ENCODE assay signal across 8 cellular contexts in the genomic region with DNA sequence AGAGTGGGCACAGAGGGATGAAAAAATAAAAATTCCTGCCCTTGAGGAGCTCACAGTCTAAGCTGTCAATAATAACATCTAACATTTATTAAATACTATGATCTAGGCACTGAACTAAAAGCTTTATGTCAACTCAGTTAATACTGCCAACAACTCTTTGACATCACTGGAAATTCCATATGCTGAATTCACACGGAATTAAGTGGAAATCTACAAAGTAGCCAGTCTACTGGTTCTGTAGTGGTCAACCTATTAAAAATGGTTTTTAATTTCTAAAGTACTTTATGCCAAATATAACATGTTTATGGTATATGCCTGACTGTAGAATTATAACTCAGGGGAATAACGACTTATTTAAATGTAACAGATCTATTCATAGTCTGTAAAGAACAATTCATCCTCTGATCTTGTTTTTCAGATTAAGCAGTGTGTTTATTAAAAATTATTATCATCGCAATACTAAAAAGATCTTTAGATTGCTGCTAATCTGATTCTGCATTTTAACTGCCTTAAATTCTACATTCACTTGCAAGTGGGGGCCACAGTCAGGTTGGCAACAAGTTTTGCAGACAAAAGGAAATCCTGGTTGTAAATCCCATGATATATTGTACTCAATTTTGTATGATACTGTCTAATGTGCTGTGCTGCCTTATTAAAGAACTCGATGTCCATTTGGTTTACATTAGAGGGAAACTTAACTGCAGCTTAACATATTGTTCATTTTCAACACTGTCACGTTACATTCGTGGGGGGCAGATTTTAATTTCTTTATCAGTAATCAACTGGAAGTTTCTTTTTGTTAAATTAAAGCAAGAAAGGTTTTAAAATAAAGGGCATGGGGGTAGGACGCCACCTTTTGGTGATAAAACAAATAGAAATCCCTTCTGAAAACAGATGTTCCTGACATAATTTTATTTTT. TPM values are rescaled to one million over a fixed set of nuclear protein-coding genes. Genes with fewer than 3 reads are reported as not detected.
DNase-seq lines count a peak whose midpoint lies in the region; ATAC-seq and TF ChIP-seq lines count a peak whose summit lies in the region.

No MANE protein-coding gene starts in this region.

- no peak for TF ChIP-seq POLR2A in uterus (IDR thresholded peaks at IDR 0.05)

- H3K4me3 ChIP-seq in adipocyte (ENCODE audit: low read length) (no peak overlapping the region), kidney epithelial cell (ENCODE audit: low read depth, low read length) (no peak overlapping the region), uterus (no peak overlapping the region)

- H3K36me3 Mint-ChIP-seq in activated CD4-positive, alpha-beta memory T cell treated with anti-CD3 and anti-CD28 coated beads, Interleukin-2, amount 10 ng/mL, durations not matched to agents 7 days and 5 days (ENCODE audit: low read depth): no peaks in the 10 kb centered on the region
- H3K36me3 Mint-ChIP-seq in activated CD4-positive, alpha-beta memory T cell treated with anti-CD3 and anti-CD28 coated beads for 36 hours: peaks cover 8% of the 10 kb centered on the region

- CTCF ChIA-PET in activated CD4-positive, alpha-beta memory T cell treated with anti-CD3 and anti-CD28 coated beads, Interleukin-2, amount 10 ng/mL, durations not matched to agents 7 days and 5 days (lab: Charles Lee): interaction anchor here (0.8 to 1.7 kb wide), 7 partner anchors 11 to 1035 kb away, joined by 3 to 8 read pairs (median 4); no protein-coding TSS in a partner anchor
- CTCF ChIA-PET in activated CD4-positive, alpha-beta memory T cell treated with anti-CD3 and anti-CD28 coated beads for 36 hours (lab: Charles Lee): interaction anchor here (0.6 to 2.1 kb wide), 18 partner anchors 16 to 1036 kb away, joined by 3 to 16 read pairs (median 4); no protein-coding TSS in a partner anchor

- no peaks in the 10 kb centered on the region for H3K9me3 Mint-ChIP-seq in activated CD4-positive, alpha-beta memory T cell treated with anti-CD3 and anti-CD28 coated beads, Interleukin-2, amount 10 ng/mL, durations not matched to agents 7 days and 5 days
- no peaks in the 10 kb centered on the region for H3K9me3 Mint-ChIP-seq in activated CD4-positive, alpha-beta memory T cell treated with anti-CD3 and anti-CD28 coated beads for 36 hours

- H3K27ac ChIP-seq in uterus: peak overlapping the region; percentile 98 to 99

- H3K9ac ChIP-seq in adipocyte (ENCODE audit: low read length): no peak overlapping the region

- intact Hi-C loops in activated CD4-positive, alpha-beta memory T cell treated with anti-CD3 and anti-CD28 coated beads for 36 hours (cut with micrococcal nuclease): loop anchor here (1.0 to 10.0 kb wide), 10 partner anchors 191 to 1524 kb away; no protein-coding TSS in a partner anchor
- intact Hi-C loops in uterus (cut with DNase I; ENCODE audit: low total_unique reads): no loop called here

- peak; percentile 60 for TF ChIP-seq CTCF in kidney epithelial cell (IDR thresholded peaks at IDR 0.05; ENCODE audit: insufficient read depth, low read length, poor library complexity, severe bottlenecking)
- TF ChIP-seq CTCF in uterus (IDR thresholded peaks at IDR 0.05): peak; percentile 65 to 81 (median 75)

- H3K36me3 ChIP-seq in adipocyte (ENCODE audit: control insufficient read depth, insufficient read depth, low read length, severe bottlenecking) (no peaks in the 10 kb centered on the region), kidney epithelial cell (ENCODE audit: control insufficient read depth, insufficient read depth, low read length) (no peaks in the 10 kb centered on the region), uterus (no peaks in the 10 kb centered on the region)

- no peak overlapping the region for H3K27ac Mint-ChIP-seq in activated CD4-positive, alpha-beta memory T cell treated with anti-CD3 and anti-CD28 coated beads, Interleukin-2, amount 10 ng/mL, durations not matched to agents 7 days and 5 days
- H3K27ac Mint-ChIP-seq in activated CD4-positive, alpha-beta memory T cell treated with anti-CD3 and anti-CD28 coated beads for 36 hours: no peak overlapping the region

- H3K4me1 ChIP-seq in adipocyte (ENCODE audit: control insufficient read depth, insufficient read depth, low read length) (peaks cover 10% of the 10 kb centered on the region), uterus (no peaks in the 10 kb centered on the region)

- POLR2A ChIA-PET in activated CD4-positive, alpha-beta memory T cell treated with anti-CD3 and anti-CD28 coated beads, Interleukin-2, amount 10 ng/mL, durations not matched to agents 7 days and 5 days (lab: Charles Lee): interaction anchor here (0.6 to 4.9 kb wide), 3 partner anchors 164 to 522 kb away, joined by 3 to 41 read pairs (median 3); no protein-coding TSS in a partner anchor
- POLR2A ChIA-PET in activated CD4-positive, alpha-beta memory T cell treated with anti-CD3 and anti-CD28 coated beads for 36 hours (lab: Charles Lee): interaction anchor here (0.5 kb wide), 1 partner anchor 277 kb away, joined by 3 read pairs; no protein-coding TSS in a partner anchor

- peaks cover 4% of the 10 kb centered on the region for H3K27me3 Mint-ChIP-seq in activated CD4-positive, alpha-beta memory T cell treated with anti-CD3 and anti-CD28 coated beads, Interleukin-2, amount 10 ng/mL, durations not matched to agents 7 days and 5 days
- H3K27me3 Mint-ChIP-seq in activated CD4-positive, alpha-beta memory T cell treated with anti-CD3 and anti-CD28 coated beads for 36 hours: peaks cover 1% of the 10 kb centered on the region

- peak; percentile 18 for DNase-seq in activated CD4-positive, alpha-beta memory T cell treated with anti-CD3 and anti-CD28 coated beads, Interleukin-2, amount 10 ng/mL, durations not matched to agents 7 days and 5 days
- no peak for DNase-seq in activated CD4-positive, alpha-beta memory T cell treated with anti-CD3 and anti-CD28 coated beads for 36 hours
- DNase-seq in LoVo (ENCODE audit: low spot score): peak; percentile 42
- peak; percentile 79 for DNase-seq in adipocyte (ENCODE audit: low read depth)
- no peak for DNase-seq in kidney epithelial cell (ENCODE audit: low read depth)
- peak in 1 of 2 donors; percentile 33 for DNase-seq in uterus
- DNase-seq in HPDE6-E6E7 (ENCODE audit: extremely low spot score): no peak

- H3K4me3 Mint-ChIP-seq in activated CD4-positive, alpha-beta memory T cell treated with anti-CD3 and anti-CD28 coated beads, Interleukin-2, amount 10 ng/mL, durations not matched to agents 7 days and 5 days: no peak overlapping the region
- H3K4me3 Mint-ChIP-seq in activated CD4-positive, alpha-beta memory T cell treated with anti-CD3 and anti-CD28 coated beads for 36 hours: no peak overlapping the region

- peaks cover 6% of the 10 kb centered on the region for H3K9me3 ChIP-seq in adipocyte (ENCODE audit: control insufficient read depth, low read length)
- no peaks in the 10 kb centered on the region for H3K9me3 ChIP-seq in uterus

- no peak for ATAC-seq in HG03354 (IDR thresholded peaks at IDR 0.05; ENCODE audit: poor library complexity, severe bottlenecking, unreplicated experiment)

- H3K4me1 Mint-ChIP-seq in activated CD4-positive, alpha-beta memory T cell treated with anti-CD3 and anti-CD28 coated beads, Interleukin-2, amount 10 ng/mL, durations not matched to agents 7 days and 5 days: peaks cover 26% of the 10 kb centered on the region
- H3K4me1 Mint-ChIP-seq in activated CD4-positive, alpha-beta memory T cell treated with anti-CD3 and anti-CD28 coated beads for 36 hours (ENCODE audit: low read depth): peaks cover 41% of the 10 kb centered on the region

- H3K27me3 ChIP-seq in adipocyte (replicated peaks; ENCODE audit: control insufficient read depth, insufficient read depth, low read length) (no peaks in the 10 kb centered on the region), kidney epithelial cell (ENCODE audit: control insufficient read depth, insufficient read depth, low read length) (no peaks in the 10 kb centered on the region), uterus (no peaks in the 10 kb centered on the region)

RNA-seq across cellular contexts. Expression of gene FOXP1, which starts 2.6 kb away (rescaled TPM):
- 10 to 100 TPM; 71.3 to 76.9 TPM for total RNA-seq in activated CD4-positive, alpha-beta memory T cell treated with anti-CD3 and anti-CD28 coated beads, Interleukin-2, amount 10 ng/mL, durations not matched to agents 7 days and 5 days
- 100 to 1,000 TPM in 1 of 2 experiments, 10 to 100 TPM in 1; 94.4 to 102 TPM for total RNA-seq in activated CD4-positive, alpha-beta memory T cell treated with anti-CD3 and anti-CD28 coated beads for 36 hours
- 71.3 and 75.0 TPM in 2 replicates for total RNA-seq in kidney epithelial cell
- total RNA-seq in uterus: 100 to 1,000 TPM in 3 of 4 donors, 10 to 100 TPM in 1; 54.2 to 152 (median 129) TPM

Comparison
In these comparisons a context has a peak if more than half of its experiments do, and no peak if none do; other contexts are left out.
1. DNase-seq: peak in activated CD4-positive, alpha-beta memory T cell treated with anti-CD3 and anti-CD28 coated beads, Interleukin-2, amount 10 ng/mL, durations not matched to agents 7 days and 5 days (single experiment), LoVo (single experiment) and adipocyte (single experiment); none in activated CD4-positive, alpha-beta memory T cell treated with anti-CD3 and anti-CD28 coated beads for 36 hours (single experiment), kidney epithelial cell (single experiment) and HPDE6-E6E7 (single experiment).